36 cellular contexts compared by ENCODE assay signal in the genomic region with DNA sequence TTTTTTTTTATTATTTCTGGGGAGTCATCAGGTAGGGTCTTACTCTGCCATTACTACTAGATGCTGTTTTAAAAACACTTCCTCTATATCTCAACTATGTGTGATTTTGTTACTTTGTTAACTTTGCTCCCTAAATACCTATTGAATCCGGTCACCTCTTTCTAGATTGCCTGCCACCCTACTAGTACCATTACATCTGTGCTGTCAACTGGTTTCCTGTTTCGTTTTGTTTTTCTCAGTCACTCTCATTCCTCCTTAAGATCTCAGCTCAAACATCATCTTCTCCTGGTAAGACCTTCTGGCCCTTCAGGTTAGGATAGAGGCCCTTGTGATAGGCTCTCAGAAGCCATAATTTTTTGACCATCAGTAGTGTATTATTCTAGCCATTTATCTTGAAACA.
"Had no signal": no experiment of that assay in that cellular context is flagged by ENCODE, and none has a peak within 500 bp of the region (broad histone marks: within the 10 kb centered on the region; RNA-seq: fewer than 3 reads in every experiment).

No MANE protein-coding gene starts in this region.

- H3K27me3 ChIP-seq: brain microvascular endothelial cell, esophagus muscularis mucosa, foreskin keratinocyte, gastrocnemius medialis, heart right ventricle, hepatocyte had no signal

- DNase-seq: activated CD4-positive, alpha-beta memory T cell treated with anti-CD3 and anti-CD28 coated beads, Interleukin-2, amount 10 ng/mL, durations not matched to agents 7 days and 5 days; activated CD4-positive, alpha-beta T cell treated with anti-CD3 and anti-CD28 coated beads for 1 hour; activated CD4-positive, alpha-beta T cell treated with anti-CD3 and anti-CD28 coated beads for 4 hours; activated CD4-positive, alpha-beta T cell treated with anti-CD3 and anti-CD28 coated beads, Interleukin-2, amount 10 ng/mL, durations not matched to agents 7 days and 5 days; activated CD4-positive, alpha-beta T cell treated with anti-CD3 and anti-CD28 coated beads, Interleukin-2, amount 50 U/mL, for 4 hours; activated CD8-positive, alpha-beta memory T cell treated with anti-CD3 and anti-CD28 coated beads, Interleukin-2, amount 50 U/mL, for 48 hours; activated gamma-delta T cell; activated naive CD4-positive, alpha-beta T cell; activated naive CD4-positive, alpha-beta T cell treated with anti-CD3 and anti-CD28 coated beads, Interleukin-2, amount 10 ng/mL, durations not matched to agents 7 days and 5 days; activated naive CD8-positive, alpha-beta T cell treated with anti-CD3 and anti-CD28 coated beads, Interleukin-2, amount 10 ng/mL, durations not matched to agents 7 days and 5 days; activated T-cell treated with anti-CD3 and anti-CD28 coated beads for 4 hours; activated T-cell treated with anti-CD3 and anti-CD28 coated beads, Interleukin-2, amount 50 U/mL, for 24 hours; activated T-cell treated with anti-CD3 and anti-CD28 coated beads, Interleukin-2, amount 50 U/mL, for 72 hours; amniotic stem cell; anterior cingulate cortex; brain microvascular endothelial cell; dorsolateral prefrontal cortex; effector memory CD4-positive, alpha-beta T cell; endodermal cell; foreskin keratinocyte; gastrocnemius medialis; heart right ventricle; T-helper 17 cell; T1000 had no signal

- H3K4me1 ChIP-seq: esophagus muscularis mucosa, foreskin keratinocyte, gastrocnemius medialis, heart right ventricle had no signal

- H3K27ac ChIP-seq: brain microvascular endothelial cell, coronary artery, dorsolateral prefrontal cortex, esophagus muscularis mucosa, foreskin keratinocyte, gastrocnemius medialis, heart right ventricle, hepatocyte, VCaP had no signal

- H3K27ac Mint-ChIP-seq: activated CD4-positive, alpha-beta memory T cell treated with anti-CD3 and anti-CD28 coated beads, Interleukin-2, amount 10 ng/mL, durations not matched to agents 7 days and 5 days; activated CD4-positive, alpha-beta T cell treated with anti-CD3 and anti-CD28 coated beads, Interleukin-2, amount 10 ng/mL, durations not matched to agents 7 days and 5 days; activated naive CD4-positive, alpha-beta T cell treated with anti-CD3 and anti-CD28 coated beads, Interleukin-2, amount 10 ng/mL, durations not matched to agents 7 days and 5 days; activated naive CD4-positive, alpha-beta T cell treated with anti-CD3 and anti-CD28 coated beads, Interleukin-2, amount 50 U/mL, for 72 hours; activated naive CD8-positive, alpha-beta T cell treated with anti-CD3 and anti-CD28 coated beads, Interleukin-2, amount 10 ng/mL, durations not matched to agents 7 days and 5 days; activated T-cell treated with anti-CD3 and anti-CD28 coated beads, Interleukin-2, amount 50 U/mL, for 24 hours; activated T-cell treated with anti-CD3 and anti-CD28 coated beads, Interleukin-2, amount 50 U/mL, for 72 hours; dendritic cell treated with granulocyte-macrophage colony-stimulating factor and Interleukin-4, amounts not matched to agents 40 ng/mL and 50 ng/mL, for 4 days; endodermal cell; T-helper 17 cell; T-helper 2 cell treated with Interferon-gamma antibody and Interleukin-4, amounts not matched to agents 5 μg/mL and 100 μg/mL, for 36 hours; WTC11 had no signal

- H3K9me3 ChIP-seq: esophagus muscularis mucosa, gastrocnemius medialis had no signal

- H3K4me2 ChIP-seq: hepatocyte had no signal

- H3K27me3 Mint-ChIP-seq: activated CD4-positive, alpha-beta memory T cell treated with anti-CD3 and anti-CD28 coated beads, Interleukin-2, amount 10 ng/mL, durations not matched to agents 7 days and 5 days; activated CD4-positive, alpha-beta T cell treated with anti-CD3 and anti-CD28 coated beads, Interleukin-2, amount 10 ng/mL, durations not matched to agents 7 days and 5 days; activated naive CD4-positive, alpha-beta T cell treated with anti-CD3 and anti-CD28 coated beads, Interleukin-2, amount 10 ng/mL, durations not matched to agents 7 days and 5 days; activated naive CD8-positive, alpha-beta T cell treated with anti-CD3 and anti-CD28 coated beads, Interleukin-2, amount 10 ng/mL, durations not matched to agents 7 days and 5 days; activated T-cell treated with anti-CD3 and anti-CD28 coated beads, Interleukin-2, amount 50 U/mL, for 24 hours; central memory CD8-positive, alpha-beta T cell; dendritic cell treated with granulocyte-macrophage colony-stimulating factor and Interleukin-4, amounts not matched to agents 40 ng/mL and 50 ng/mL, for 4 days; T-helper 17 cell had no signal

- H3K79me2 ChIP-seq: hepatocyte had no signal

- H3K4me3 Mint-ChIP-seq: activated CD4-positive, alpha-beta memory T cell treated with anti-CD3 and anti-CD28 coated beads, Interleukin-2, amount 10 ng/mL, durations not matched to agents 7 days and 5 days; activated CD4-positive, alpha-beta T cell treated with anti-CD3 and anti-CD28 coated beads, Interleukin-2, amount 10 ng/mL, durations not matched to agents 7 days and 5 days; activated naive CD4-positive, alpha-beta T cell treated with anti-CD3 and anti-CD28 coated beads, Interleukin-2, amount 10 ng/mL, durations not matched to agents 7 days and 5 days; activated naive CD8-positive, alpha-beta T cell treated with anti-CD3 and anti-CD28 coated beads, Interleukin-2, amount 10 ng/mL, durations not matched to agents 7 days and 5 days; activated T-cell treated with anti-CD3 and anti-CD28 coated beads, Interleukin-2, amount 50 U/mL, for 24 hours; activated T-cell treated with anti-CD3 and anti-CD28 coated beads, Interleukin-2, amount 50 U/mL, for 72 hours; central memory CD8-positive, alpha-beta T cell; dendritic cell treated with granulocyte-macrophage colony-stimulating factor and Interleukin-4, amounts not matched to agents 40 ng/mL and 50 ng/mL, for 4 days; endodermal cell; T-helper 17 cell; T-helper 2 cell treated with Interferon-gamma antibody and Interleukin-4, amounts not matched to agents 5 μg/mL and 100 μg/mL, for 36 hours; WTC11 had no signal

- H3K9me3 Mint-ChIP-seq: activated CD4-positive, alpha-beta memory T cell treated with anti-CD3 and anti-CD28 coated beads, Interleukin-2, amount 10 ng/mL, durations not matched to agents 7 days and 5 days; activated CD4-positive, alpha-beta T cell treated with anti-CD3 and anti-CD28 coated beads, Interleukin-2, amount 10 ng/mL, durations not matched to agents 7 days and 5 days; activated naive CD4-positive, alpha-beta T cell treated with anti-CD3 and anti-CD28 coated beads, Interleukin-2, amount 10 ng/mL, durations not matched to agents 7 days and 5 days; activated naive CD8-positive, alpha-beta T cell treated with anti-CD3 and anti-CD28 coated beads, Interleukin-2, amount 10 ng/mL, durations not matched to agents 7 days and 5 days; activated T-cell treated with anti-CD3 and anti-CD28 coated beads, Interleukin-2, amount 50 U/mL, for 24 hours; endodermal cell; T-helper 2 cell treated with Interferon-gamma antibody and Interleukin-4, amounts not matched to agents 5 μg/mL and 100 μg/mL, for 36 hours had no signal

- H3K36me3 Mint-ChIP-seq: activated naive CD4-positive, alpha-beta T cell treated with anti-CD3 and anti-CD28 coated beads, Interleukin-2, amount 10 ng/mL, durations not matched to agents 7 days and 5 days; activated naive CD4-positive, alpha-beta T cell treated with anti-CD3 and anti-CD28 coated beads, Interleukin-2, amount 50 U/mL, for 72 hours; activated naive CD8-positive, alpha-beta T cell treated with anti-CD3 and anti-CD28 coated beads, Interleukin-2, amount 10 ng/mL, durations not matched to agents 7 days and 5 days; WTC11 had no signal

- H3K4me1 Mint-ChIP-seq: activated CD4-positive, alpha-beta memory T cell treated with anti-CD3 and anti-CD28 coated beads, Interleukin-2, amount 10 ng/mL, durations not matched to agents 7 days and 5 days; activated CD4-positive, alpha-beta T cell treated with anti-CD3 and anti-CD28 coated beads, Interleukin-2, amount 10 ng/mL, durations not matched to agents 7 days and 5 days; activated naive CD4-positive, alpha-beta T cell treated with anti-CD3 and anti-CD28 coated beads, Interleukin-2, amount 10 ng/mL, durations not matched to agents 7 days and 5 days; activated naive CD8-positive, alpha-beta T cell treated with anti-CD3 and anti-CD28 coated beads, Interleukin-2, amount 10 ng/mL, durations not matched to agents 7 days and 5 days; central memory CD8-positive, alpha-beta T cell; endodermal cell; T-helper 17 cell; WTC11 had no signal

- FAIRE-seq: astrocyte, bronchial epithelial cell, TTC549 had no signal

- H3K4me3 ChIP-seq: coronary artery, dorsolateral prefrontal cortex, esophagus muscularis mucosa, gastrocnemius medialis, heart right ventricle, hepatocyte had no signal

- ATAC-seq: activated naive CD4-positive, alpha-beta T cell treated with anti-CD3 and anti-CD28 coated beads, Interleukin-2, amount 50 U/mL, for 72 hours; activated T-cell treated with anti-CD3 and anti-CD28 coated beads, Interleukin-2, amount 50 U/mL, for 72 hours; foreskin keratinocyte; gastrocnemius medialis; heart right ventricle; T-helper 17 cell; WTC11 had no signal

- H2AFZ ChIP-seq: hepatocyte had no signal

- H3K36me3 ChIP-seq: brain microvascular endothelial cell, esophagus muscularis mucosa, gastrocnemius medialis, heart right ventricle had no signal
